ENCODE assay signal across 1 cellular context in genomic region chr11:12089041-12089440, GRCh38.
TF ChIP-seq lines count a peak whose summit lies in the region.

No MANE protein-coding gene starts in this region.

TF ChIP-seq in IMR-90, 13 proteins besides CTCF, POLR2A, EP300 and RAD21 (continued from another document):
- TF ChIP-seq RCOR1 (IDR thresholded peaks at IDR 0.05; ENCODE audit: insufficient replicate concordance, low read length): no peak
- no peak for TF ChIP-seq SMC3 (IDR thresholded peaks at IDR 0.05; ENCODE audit: low read depth, low read length)
- no peak for TF ChIP-seq RFX5 (IDR thresholded peaks at IDR 0.05; ENCODE audit: low read depth, low read length)
- TF ChIP-seq FOS (IDR thresholded peaks at IDR 0.05; ENCODE audit: low read depth, low read length): no peak
- TF ChIP-seq CEBPB (IDR thresholded peaks at IDR 0.05; ENCODE audit: low read depth, low read length): no peak
- no peak for TF ChIP-seq CHD1 (IDR thresholded peaks at IDR 0.05; ENCODE audit: low read depth, low read length)
- no peak for TF ChIP-seq MAZ (IDR thresholded peaks at IDR 0.05; ENCODE audit: borderline replicate concordance, low read depth, low read length)
- no peak for TF ChIP-seq NFE2L2 (IDR thresholded peaks at IDR 0.05; ENCODE audit: low read depth, low read length)
- no peak for TF ChIP-seq ELK1 (IDR thresholded peaks at IDR 0.05; ENCODE audit: borderline replicate concordance, low read depth, low read length)
- no peak for TF ChIP-seq BHLHE40 (IDR thresholded peaks at IDR 0.05; ENCODE audit: low read depth, low read length)
